ENCODE assay signal across 10 cellular contexts in the genomic region with DNA sequence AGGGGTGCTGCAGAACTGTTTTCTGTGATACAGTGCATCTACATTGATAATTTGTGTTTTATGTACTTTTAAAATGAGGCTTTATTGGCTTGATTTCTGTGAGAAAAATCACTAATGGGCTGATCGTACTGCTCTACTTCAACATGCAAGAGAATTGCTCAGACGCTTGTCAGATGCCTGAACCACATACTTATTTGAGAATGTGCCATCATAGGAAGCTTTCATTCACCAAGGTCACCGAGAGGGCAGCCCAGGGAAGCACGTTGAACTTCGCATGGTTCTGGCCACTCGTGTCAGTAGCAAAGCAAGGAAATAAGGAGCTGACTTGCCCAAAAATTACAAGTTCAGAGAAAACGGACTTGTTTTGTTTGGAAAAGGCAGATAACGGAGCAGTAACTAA.
DNase-seq lines count a peak whose midpoint lies in the region; ATAC-seq, FAIRE-seq and TF ChIP-seq lines count a peak whose summit lies in the region.
"Had no signal": no experiment of that assay in that cellular context is flagged by ENCODE, and none has a peak within 500 bp of the region (broad histone marks: within the 10 kb centered on the region; RNA-seq: fewer than 3 reads in every experiment).

No MANE protein-coding gene starts in this region.

- intact Hi-C loops in spleen (cut with DNase I; ENCODE audit: low total_unique reads), result no loop called here

- no peak for TF ChIP-seq CTCF in spleen (IDR thresholded peaks at IDR 0.05 in 8 of 11, conservative IDR thresholded peaks at IDR 0.05 in 3 of 11)

- no peaks in the 10 kb centered on the region for H3K9me3 ChIP-seq in spleen

- H3K27ac ChIP-seq in spleen, result peak overlapping the region; percentile 35 to 76 (median 70)

- no peak for FAIRE-seq in H54 (lab: Jason Lieb, UNC)

- H3K4me3 Mint-ChIP-seq in activated T-cell treated with anti-CD3 and anti-CD28 coated beads, Interleukin-2, amount 50 U/mL, for 24 hours, result no peak overlapping the region
- H3K4me3 Mint-ChIP-seq: activated CD8-positive, alpha-beta T cell treated with anti-CD3 and anti-CD28 coated beads for 36 hours; naive B cell had no signal

- H3K27me3 ChIP-seq in spleen (replicated peaks in 1 of 7), result no peaks in the 10 kb centered on the region

- DNase-seq in H54 (ENCODE audit: insufficient read length, low spot score) (peak; percentile 15), brain pericyte (ENCODE audit: low read depth, low spot score) (peak; percentile 55), islet precursor cell (peak; percentile 32), spleen (no peak), SKM-1 (lab: John Stamatoyannopoulos, UW; ENCODE audit: unreplicated experiment) (no peak), KG1 (lab: John Stamatoyannopoulos, UW) (no peak)
- DNase-seq in activated T-cell treated with anti-CD3 and anti-CD28 coated beads, Interleukin-2, amount 50 U/mL, for 24 hours, result no peak
- DNase-seq: activated CD8-positive, alpha-beta T cell treated with anti-CD3 and anti-CD28 coated beads for 36 hours; naive B cell had no signal

- H3K4me1 Mint-ChIP-seq in activated T-cell treated with anti-CD3 and anti-CD28 coated beads, Interleukin-2, amount 50 U/mL, for 24 hours (ENCODE audit: low read depth), result no peaks in the 10 kb centered on the region

- no peak for ATAC-seq in GM19035 (IDR thresholded peaks at IDR 0.05; ENCODE audit: unreplicated experiment)
- ATAC-seq: activated CD8-positive, alpha-beta T cell treated with anti-CD3 and anti-CD28 coated beads for 36 hours had no signal

- peaks cover 91% of the 10 kb centered on the region for H3K36me3 Mint-ChIP-seq in activated T-cell treated with anti-CD3 and anti-CD28 coated beads, Interleukin-2, amount 50 U/mL, for 24 hours (ENCODE audit: low read depth)

- H3K4me1 ChIP-seq in spleen, result peaks cover 0 to 31% (median 5%) of the 10 kb centered on the region in 6 donors

- WGBS in spleen, 5 donors, result 43 to 67% (median 62%) methylated on average over 8 of the region's 8 CpGs

- H3K36me3 ChIP-seq in spleen, result no peaks in the 10 kb centered on the region

- no peak overlapping the region for H3K27ac Mint-ChIP-seq in activated T-cell treated with anti-CD3 and anti-CD28 coated beads, Interleukin-2, amount 50 U/mL, for 24 hours
- H3K27ac Mint-ChIP-seq: activated CD8-positive, alpha-beta T cell treated with anti-CD3 and anti-CD28 coated beads for 36 hours; naive B cell had no signal

- H3K4me3 ChIP-seq in spleen, result no peak overlapping the region

- no peaks in the 10 kb centered on the region for H3K27me3 Mint-ChIP-seq in activated T-cell treated with anti-CD3 and anti-CD28 coated beads, Interleukin-2, amount 50 U/mL, for 24 hours
- H3K27me3 Mint-ChIP-seq: activated CD8-positive, alpha-beta T cell treated with anti-CD3 and anti-CD28 coated beads for 36 hours; naive B cell had no signal

- peaks cover 7% of the 10 kb centered on the region for H3K9me3 Mint-ChIP-seq in activated T-cell treated with anti-CD3 and anti-CD28 coated beads, Interleukin-2, amount 50 U/mL, for 24 hours

- no peak for TF ChIP-seq POLR2A in H54 (IDR thresholded peaks at IDR 0.05; ENCODE audit: low read depth, low read length)
- TF ChIP-seq POLR2A in spleen (IDR thresholded peaks at IDR 0.05), result no peak

Comparison
In these comparisons a context has a peak if more than half of its experiments do, and no peak if none do; other contexts are left out.
1. DNase-seq: peak in H54 (single experiment), brain pericyte (single experiment) and islet precursor cell (single experiment); none in spleen (single experiment), SKM-1 (single experiment), KG1 (single experiment) and activated T-cell treated with anti-CD3 and anti-CD28 coated beads, Interleukin-2, amount 50 U/mL, for 24 hours (single experiment).